In the genomic region with DNA sequence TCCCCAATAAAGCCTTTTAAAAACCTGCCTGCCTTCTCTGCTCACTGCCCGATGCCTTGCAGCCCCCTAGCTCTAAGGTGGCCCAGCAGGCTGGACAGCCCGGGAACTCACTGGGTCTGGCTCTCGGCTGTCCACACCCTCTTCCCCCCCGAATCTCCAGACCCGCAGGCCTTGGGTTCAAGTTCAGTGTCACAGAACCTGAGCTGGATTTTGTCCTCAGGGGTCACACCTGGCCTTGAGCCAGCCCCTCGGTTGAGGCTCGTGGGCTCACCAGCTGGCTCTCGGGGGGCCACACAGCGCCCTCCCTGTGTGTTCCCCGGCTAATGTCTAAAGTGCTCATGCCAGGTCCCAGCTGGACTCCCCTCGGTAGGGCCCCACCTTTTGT, we compare ENCODE assay signal across 19 cellular contexts. TPM values are rescaled to one million over a fixed set of nuclear protein-coding genes. Genes with fewer than 3 reads are reported as not detected.
DNase-seq lines count a peak whose midpoint lies in the region; ATAC-seq and TF ChIP-seq lines count a peak whose summit lies in the region.
"Had no signal": no experiment of that assay in that cellular context is flagged by ENCODE, and none has a peak within 500 bp of the region (broad histone marks: within the 10 kb centered on the region; RNA-seq: fewer than 3 reads in every experiment).

No MANE protein-coding gene starts in this region.

- H3F3A ChIP-seq in PC-3 (ENCODE audit: low read length, unreplicated experiment): peaks cover 5% of the 10 kb centered on the region

- in situ Hi-C loops in gastrocnemius medialis (cut with MboI; ENCODE audit: low sequenced_read_pairs in 4 of 4) (no loop called here), GM13976 (cut with MboI; ENCODE audit: low sequenced_read_pairs, unreplicated experiment) (no loop called here)

- H3K4me1 ChIP-seq in gastroesophageal sphincter (peaks cover 0 to 45% (median 4%) of the 10 kb centered on the region in 3 donors), gastrocnemius medialis (peaks cover 7 to 8% of the 10 kb centered on the region in 2 donors), PC-3 (ENCODE audit: insufficient read depth, low read length) (peaks cover 4% of the 10 kb centered on the region; the same call in 1 of the 2 replicates)

- H3K36me3 ChIP-seq in gastroesophageal sphincter: peaks cover 0 to 89% of the 10 kb centered on the region in 2 donors
- H3K36me3 ChIP-seq in gastrocnemius medialis: peaks cover 0 to 52% of the 10 kb centered on the region in 2 donors
- peaks cover 54% of the 10 kb centered on the region for H3K36me3 ChIP-seq in PC-3 (ENCODE audit: low read depth, low read length)

- H3K27me3 Mint-ChIP-seq in Calu3 (ENCODE audit: unreplicated experiment): no peaks in the 10 kb centered on the region
- H3K27me3 Mint-ChIP-seq: activated CD4-positive, alpha-beta T cell treated with anti-CD3 and anti-CD28 coated beads for 36 hours; B cell; natural killer cell treated with Interleukin-12 subunit alpha and Interleukin-12 subunit beta and Interleukin-15 and Interleukin-18, amount 100 ng/mL, for 72 hours; stimulated activated naive B cell treated with anti-CD40 and anti-IgM and Interleukin-4, amounts not matched to agents 10 μg/mL and 1 μg/mL and 100 μg/mL, for 72 hours had no signal

- no peak overlapping the region for H3K9ac ChIP-seq in PC-3 (ENCODE audit: low read length)

- H3K27ac ChIP-seq in RWPE1 (peak overlapping the region; percentile 71), gastroesophageal sphincter (peak overlapping the region in 3 of 4 donors; percentile 49 to 73 (median 68)), gastrocnemius medialis (peak overlapping the region in 3 of 4 donors; percentile 69 to 74 (median 73)), PC-3 (ENCODE audit: low read length) (no peak overlapping the region)
- H3K27ac ChIP-seq: right lobe of liver had no signal

- BruUV-seq in Calu3 (replicated peaks; lab: Mats Ljungman, UMichigan): no TSS peak
- BruUV-seq in PC-3 (replicated peaks; lab: Mats Ljungman, UMichigan): no TSS peak

- ATAC-seq in gastroesophageal sphincter (no peak), gastrocnemius medialis (no peak), GM19455 (IDR thresholded peaks at IDR 0.05; ENCODE audit: unreplicated experiment) (no peak), PC-3 (no peak)
- ATAC-seq: activated CD4-positive, alpha-beta T cell treated with anti-CD3 and anti-CD28 coated beads for 36 hours; natural killer cell treated with Interleukin-12 subunit alpha and Interleukin-12 subunit beta and Interleukin-15 and Interleukin-18, amount 100 ng/mL, for 72 hours; right lobe of liver; stimulated activated naive B cell treated with anti-CD40 and anti-IgM and Interleukin-4, amounts not matched to agents 10 μg/mL and 1 μg/mL and 100 μg/mL, for 72 hours had no signal

- no peak overlapping the region for H3K27ac Mint-ChIP-seq in Calu3 (ENCODE audit: unreplicated experiment)
- H3K27ac Mint-ChIP-seq: activated CD4-positive, alpha-beta T cell treated with anti-CD3 and anti-CD28 coated beads for 36 hours; B cell; HFFc6; natural killer cell treated with Interleukin-12 subunit alpha and Interleukin-12 subunit beta and Interleukin-15 and Interleukin-18, amount 100 ng/mL, for 72 hours had no signal

- peak overlapping the region; percentile 5 for H3K4me3 Mint-ChIP-seq in Calu3 (ENCODE audit: low read depth, unreplicated experiment)
- H3K4me3 Mint-ChIP-seq: activated CD4-positive, alpha-beta T cell treated with anti-CD3 and anti-CD28 coated beads for 36 hours; B cell; HFFc6; natural killer cell treated with Interleukin-12 subunit alpha and Interleukin-12 subunit beta and Interleukin-15 and Interleukin-18, amount 100 ng/mL, for 72 hours; stimulated activated naive B cell treated with anti-CD40 and anti-IgM and Interleukin-4, amounts not matched to agents 10 μg/mL and 1 μg/mL and 100 μg/mL, for 72 hours had no signal

- no peaks in the 10 kb centered on the region for H3K9me3 Mint-ChIP-seq in Calu3 (ENCODE audit: low read depth, unreplicated experiment)
- H3K9me3 Mint-ChIP-seq: natural killer cell treated with Interleukin-12 subunit alpha and Interleukin-12 subunit beta and Interleukin-15 and Interleukin-18, amount 100 ng/mL, for 72 hours; stimulated activated naive B cell treated with anti-CD40 and anti-IgM and Interleukin-4, amounts not matched to agents 10 μg/mL and 1 μg/mL and 100 μg/mL, for 72 hours had no signal

- no peak overlapping the region for H3K4me2 ChIP-seq in PC-3 (ENCODE audit: low read length)

- H2AFZ ChIP-seq in PC-3 (ENCODE audit: low read length): no peak overlapping the region

- peaks cover 63% of the 10 kb centered on the region for H3K36me3 Mint-ChIP-seq in Calu3 (ENCODE audit: insufficient read depth, unreplicated experiment)
- H3K36me3 Mint-ChIP-seq: natural killer cell treated with Interleukin-12 subunit alpha and Interleukin-12 subunit beta and Interleukin-15 and Interleukin-18, amount 100 ng/mL, for 72 hours had no signal

- no peaks in the 10 kb centered on the region for H3K27me3 ChIP-seq in gastroesophageal sphincter
- H3K27me3 ChIP-seq in gastrocnemius medialis: no peaks in the 10 kb centered on the region
- no peaks in the 10 kb centered on the region for H3K27me3 ChIP-seq in PC-3 (ENCODE audit: low read length)
- H3K27me3 ChIP-seq: right lobe of liver had no signal

- CTCF ChIA-PET in Calu3 (lab: Charles Lee): no interaction called here
- CTCF ChIA-PET in RWPE1 (lab: Yijun Ruan, JAX): no interaction called here
- CTCF ChIA-PET in PC-3 (lab: Charles Lee): no interaction called here

- H3K4me3 ChIP-seq in gastroesophageal sphincter (peak overlapping the region in 1 of 2 donors; percentile 14), gastrocnemius medialis (no peak overlapping the region), PC-3 (ENCODE audit: low read length) (no peak overlapping the region)
- H3K4me3 ChIP-seq: right lobe of liver had no signal

- POLR2A ChIA-PET in RWPE1 (lab: Yijun Ruan, JAX; ENCODE audit: low non-redundant PET) (interaction anchor here (0.6 kb wide), 1 partner anchor 70 kb away, joined by 3 read pairs; no protein-coding TSS in a partner anchor), PC-3 (lab: Charles Lee; ENCODE audit: unreplicated experiment) (no interaction called here)

- peaks cover 29% of the 10 kb centered on the region for H3K79me2 ChIP-seq in PC-3 (ENCODE audit: low read length)

- H3K4me1 Mint-ChIP-seq in Calu3 (ENCODE audit: low read depth, unreplicated experiment): peaks cover 24% of the 10 kb centered on the region

- TF ChIP-seq CTCF in Calu3 (IDR thresholded peaks at IDR 0.05; ENCODE audit: unreplicated experiment) (no peak), RWPE1 (conservative IDR thresholded peaks at IDR 0.05; ENCODE audit: low read depth) (no peak), gastroesophageal sphincter (IDR thresholded peaks at IDR 0.05) (no peak), gastrocnemius medialis (IDR thresholded peaks at IDR 0.05 in 4 of 5, conservative IDR thresholded peaks at IDR 0.05 in 1 of 5) (no peak), GM13976 (IDR thresholded peaks at IDR 0.05; ENCODE audit: borderline replicate concordance, control extremely low read depth, extremely low read depth, insufficient read depth, missing control alignments) (no peak), PC-3 (conservative IDR thresholded peaks at IDR 0.05; ENCODE audit: low read depth, low read length) (no peak)

- DNase-seq in Calu3 (no peak), RWPE1 (ENCODE audit: low spot score) (no peak), gastrocnemius medialis (no peak), GM13976 (ENCODE audit: low spot score) (no peak), PC-3 (no peak)
- no peak for DNase-seq in activated T-cell treated with anti-CD3 and anti-CD28 coated beads, Interleukin-2, amount 50 U/mL, for 48 hours
- DNase-seq: activated CD4-positive, alpha-beta T cell treated with anti-CD3 and anti-CD28 coated beads for 36 hours; activated CD8-positive, alpha-beta memory T cell treated with anti-CD3 and anti-CD28 coated beads, Interleukin-2, amount 50 U/mL, for 48 hours; DMS79 treated with DMSO at 0.1 percent for 48 hours; HFFc6; kidney glomerular epithelial cell; NCI-H2029; NCI-H82; stimulated activated naive B cell treated with anti-CD40 and anti-IgM and Interleukin-4, amounts not matched to agents 10 μg/mL and 1 μg/mL and 100 μg/mL, for 72 hours had no signal

- H3K9me2 ChIP-seq in PC-3 (replicated peaks; ENCODE audit: low read length): no peaks in the 10 kb centered on the region

- H4K20me1 ChIP-seq in PC-3 (ENCODE audit: low read length): peaks cover 17% of the 10 kb centered on the region

- intact Hi-C loops in Calu3 (cut with micrococcal nuclease; ENCODE audit: unreplicated experiment) (no loop called here), gastrocnemius medialis (cut with DNase I; ENCODE audit: low total_unique reads) (no loop called here), PC-3 (cut with micrococcal nuclease) (no loop called here)

- H3K9me3 ChIP-seq in gastroesophageal sphincter (no peaks in the 10 kb centered on the region), gastrocnemius medialis (no peaks in the 10 kb centered on the region), PC-3 (ENCODE audit: low read length) (no peaks in the 10 kb centered on the region)
- H3K9me3 ChIP-seq: right lobe of liver had no signal

- TF ChIP-seq EP300 in gastroesophageal sphincter (IDR thresholded peaks at IDR 0.05): no peak

- 31 to 56% methylated on average over 3 to 5 of the region's 11 CpGs for WGBS in gastroesophageal sphincter (ENCODE audit: low coverage in 1 of 2), 2 donors

- TF ChIP-seq POLR2A in gastroesophageal sphincter (IDR thresholded peaks at IDR 0.05): no peak
- no peak for TF ChIP-seq POLR2A in gastrocnemius medialis (IDR thresholded peaks at IDR 0.05)

RNA-seq across cellular contexts. Expression of a gene that starts 6.7 kb away (rescaled TPM):
- total RNA-seq in Calu3 (2022) (185 and 189 TPM in 2 replicates), gastroesophageal sphincter (10 to 100 TPM; 12.5 to 64.3 (median 29.4) TPM), gastrocnemius medialis (10 to 100 TPM; 14.9 to 43.4 (median 21.1) TPM), PC-3 (2014; rRNA removed) (141 and 172 TPM in 2 replicates)

RNA-seq across cellular contexts. Expression of a gene that starts 9.7 kb away (rescaled TPM):
- total RNA-seq in Calu3 (2022) (231 and 256 TPM in 2 replicates), gastroesophageal sphincter (10 to 100 TPM; 52.9 to 89.1 (median 60.0) TPM), gastrocnemius medialis (10 to 100 TPM; 77.6 to 88.2 (median 87.0) TPM), PC-3 (2014; rRNA removed) (138 and 148 TPM in 2 replicates)

RNA-seq across cellular contexts. Expression of a gene that starts 16.4 kb away (rescaled TPM):
- total RNA-seq in Calu3 (2022) (58.9 and 65.2 TPM in 2 replicates), gastroesophageal sphincter (10 to 100 TPM; 14.4 to 24.6 (median 19.7) TPM), gastrocnemius medialis (10 to 100 TPM; 23.8 to 56.8 (median 43.4) TPM), PC-3 (2014; rRNA removed) (42.3 and 61.0 TPM in 2 replicates)

RNA-seq across cellular contexts. Expression of a gene that starts 16.8 kb away (rescaled TPM):
- total RNA-seq in Calu3 (2022) (54.7 and 56.9 TPM in 2 replicates), gastroesophageal sphincter (10 to 100 TPM; 25.1 to 41.9 (median 37.3) TPM), gastrocnemius medialis (10 to 100 TPM; 48.7 to 84.3 (median 66.4) TPM), PC-3 (2014; rRNA removed) (17.8 and 18.8 TPM in 2 replicates)

RNA-seq across cellular contexts. Expression of a gene that starts 36.0 kb away (rescaled TPM):
- total RNA-seq in Calu3 (2022): 8.2 and 10.7 TPM in 2 replicates
- 1 to 10 TPM in 1 of 4 donors, under 1 TPM in 1, not detected in 2; 0.39 to 1.2 TPM for total RNA-seq in gastroesophageal sphincter
- 1 to 10 TPM in 1 of 4 donors, under 1 TPM in 1, not detected in 2; 0.15 to 1.1 TPM for total RNA-seq in gastrocnemius medialis
- total RNA-seq in PC-3 (2014; rRNA removed): 0.29 and 2.2 TPM in 2 replicates
